In genomic region chr19:13154911-13155471, GRCh38 we compare ENCODE assay signal across 8 cellular contexts. TPM values are rescaled to one million over a fixed set of nuclear protein-coding genes. Genes with fewer than 3 reads are reported as not detected.
DNase-seq lines count a peak whose midpoint lies in the region; ATAC-seq and TF ChIP-seq lines count a peak whose summit lies in the region.

No MANE protein-coding gene starts in this region.

- peak; percentile 14 for TF ChIP-seq CTCF in AG09319 (IDR thresholded peaks at IDR 0.05; ENCODE audit: low read depth, low read length)
- peak; percentile 24; the same call in 1 of the 2 replicates for TF ChIP-seq CTCF in PC-9 (conservative IDR thresholded peaks at IDR 0.05)
- TF ChIP-seq CTCF in type B pancreatic cell (conservative IDR thresholded peaks at IDR 0.05), result peak; percentile 43

- POLR2A ChIA-PET in PC-9 (lab: Charles Lee; ENCODE audit: unreplicated experiment), result interaction anchor here (0.5 to 2.2 kb wide), 4 partner anchors 9 to 673 kb away, joined by 3 to 19 read pairs (median 5); no protein-coding TSS in a partner anchor

- CTCF ChIA-PET in PC-9 (lab: Charles Lee), result interaction anchor here (0.6 kb wide), 1 partner anchor 15 kb away, joined by 4 read pairs; no protein-coding TSS in a partner anchor

- peaks cover 45% of the 10 kb centered on the region for H3F3A ChIP-seq in PC-9 (ENCODE audit: insufficient read depth, low read depth)

- H3K4me1 ChIP-seq in PC-9 (replicated peaks; ENCODE audit: insufficient read depth) (peaks cover 15% of the 10 kb centered on the region), neuronal stem cell (ENCODE audit: control insufficient read depth in 2 of 2, insufficient read depth in 1 of 2, low read depth in 1 of 2, low read length in 2 of 2) (peaks cover 7 to 9% of the 10 kb centered on the region in 2 donors)

- H3K18ac ChIP-seq in neuronal stem cell (ENCODE audit: low read length), result peak overlapping the region; percentile 86

- DNase-seq in AG09319 (ENCODE audit: extremely low read depth, low read depth) (no peak), H4 (ENCODE audit: low spot score) (peak; percentile 65), PC-9 (peak; percentile 89), fibroblast of peridontal ligament (ENCODE audit: extremely low read depth) (peak; percentile 62), neuronal stem cell (ENCODE audit: low spot score) (peak; percentile 67), type B pancreatic cell (ENCODE audit: extremely low spot score, unreplicated experiment) (peak; percentile 87)

- no peaks in the 10 kb centered on the region for H3K27me3 Mint-ChIP-seq in activated T-helper 17 cell treated with anti-CD3 and anti-CD28 coated beads, Interleukin-2, amount 50 U/mL, for 72 hours
- peaks cover 25% of the 10 kb centered on the region for H3K27me3 Mint-ChIP-seq in type B pancreatic cell

- H3K9me3 ChIP-seq in PC-9 (ENCODE audit: insufficient read depth, low read depth), result no peaks in the 10 kb centered on the region
- no peaks in the 10 kb centered on the region for H3K9me3 ChIP-seq in neuronal stem cell (replicated peaks in 1 of 2; ENCODE audit: control insufficient read depth in 2 of 2, insufficient read depth in 1 of 2, low read depth in 1 of 2, low read length in 2 of 2)

- ATAC-seq in activated T-helper 17 cell treated with anti-CD3 and anti-CD28 coated beads, Interleukin-2, amount 50 U/mL, for 72 hours (replicated peaks), result peak; percentile 37
- ATAC-seq in GM18909 (IDR thresholded peaks at IDR 0.05; ENCODE audit: poor library complexity, unreplicated experiment), result no peak

- H3K27ac ChIP-seq in PC-9, result peak overlapping the region; percentile 98
- H3K27ac ChIP-seq in neuronal stem cell (replicated peaks; ENCODE audit: low read length), result peak overlapping the region; percentile 9

- H3K9me2 ChIP-seq in PC-9 (ENCODE audit: insufficient read depth), result no peaks in the 10 kb centered on the region

- H3K4me2 ChIP-seq in PC-9, result peak overlapping the region; percentile 99
- peak overlapping the region; percentile 94 for H3K4me2 ChIP-seq in neuronal stem cell (ENCODE audit: insufficient read depth, low read length, poor library complexity, severe bottlenecking)

- H2BK12ac ChIP-seq in neuronal stem cell (ENCODE audit: low read length), result no peak overlapping the region

- peaks cover 64% of the 10 kb centered on the region for H3K36me3 Mint-ChIP-seq in activated T-helper 17 cell treated with anti-CD3 and anti-CD28 coated beads, Interleukin-2, amount 50 U/mL, for 72 hours (ENCODE audit: low read depth)
- peaks cover 20% of the 10 kb centered on the region for H3K36me3 Mint-ChIP-seq in type B pancreatic cell

- peak overlapping the region; percentile 99 for H3K4me3 Mint-ChIP-seq in activated T-helper 17 cell treated with anti-CD3 and anti-CD28 coated beads, Interleukin-2, amount 50 U/mL, for 72 hours
- H3K4me3 Mint-ChIP-seq in type B pancreatic cell, result peak overlapping the region; percentile 99

- peaks cover 12% of the 10 kb centered on the region for H3K4me1 Mint-ChIP-seq in activated T-helper 17 cell treated with anti-CD3 and anti-CD28 coated beads, Interleukin-2, amount 50 U/mL, for 72 hours
- H3K4me1 Mint-ChIP-seq in type B pancreatic cell (ENCODE audit: unreplicated experiment), result peaks cover 10% of the 10 kb centered on the region

- H2BK120ac ChIP-seq in neuronal stem cell (ENCODE audit: low read depth, low read length), result no peak overlapping the region

- peaks cover 18% of the 10 kb centered on the region for H4K20me1 ChIP-seq in PC-9 (ENCODE audit: insufficient read depth)

- H3K4ac ChIP-seq in neuronal stem cell (ENCODE audit: low read length), result no peak overlapping the region

- no peaks in the 10 kb centered on the region for H3K27me3 ChIP-seq in PC-9 (ENCODE audit: insufficient read depth, low read depth)
- no peaks in the 10 kb centered on the region for H3K27me3 ChIP-seq in neuronal stem cell (ENCODE audit: control insufficient read depth in 3 of 3, insufficient read depth in 3 of 3, low read depth in 1 of 3, low read length in 3 of 3)

- H2AFZ ChIP-seq in PC-9 (no peak overlapping the region), neuronal stem cell (ENCODE audit: low read length) (no peak overlapping the region)

- peak overlapping the region; percentile 99 for H3K27ac Mint-ChIP-seq in activated T-helper 17 cell treated with anti-CD3 and anti-CD28 coated beads, Interleukin-2, amount 50 U/mL, for 72 hours
- H3K27ac Mint-ChIP-seq in type B pancreatic cell, result peak overlapping the region; percentile 98

- no CpG with 5 or more reads among the region's 24 CpGs for whole genome bisulfite sequencing in neuronal stem cell (ENCODE audit: extremely low coverage in 2 of 2, insufficient read length in 2 of 2, insufficient replicate concordance in 1 of 2), 2 donors

- H4K91ac ChIP-seq in neuronal stem cell (ENCODE audit: low read depth, low read length, poor library complexity), result no peak overlapping the region

- no peak overlapping the region for H4K8ac ChIP-seq in neuronal stem cell (ENCODE audit: low read depth, low read length)

- no peak overlapping the region for H2AK5ac ChIP-seq in neuronal stem cell (ENCODE audit: low read depth, low read length)

- no peaks in the 10 kb centered on the region for H3K9me3 Mint-ChIP-seq in activated T-helper 17 cell treated with anti-CD3 and anti-CD28 coated beads, Interleukin-2, amount 50 U/mL, for 72 hours
- H3K9me3 Mint-ChIP-seq in type B pancreatic cell, result no peaks in the 10 kb centered on the region

- H2BK15ac ChIP-seq in neuronal stem cell (ENCODE audit: low read length), result no peak overlapping the region

- H3K79me1 ChIP-seq in neuronal stem cell (ENCODE audit: low read depth, low read length), result peaks cover 13% of the 10 kb centered on the region

- BruUV-seq in PC-9 (replicated peaks; lab: Mats Ljungman, UMichigan), result no TSS peak

- H3K4me3 ChIP-seq in PC-9, result peak overlapping the region; percentile 99
- peak overlapping the region; percentile 94 to 99 for H3K4me3 ChIP-seq in neuronal stem cell (ENCODE audit: low read length in 2 of 2)

- no peak overlapping the region for H2BK5ac ChIP-seq in neuronal stem cell (ENCODE audit: low read length)

- peaks cover 57% of the 10 kb centered on the region for H3K79me2 ChIP-seq in PC-9 (ENCODE audit: low read depth)

- no peak overlapping the region for H3K9ac ChIP-seq in neuronal stem cell (ENCODE audit: low read depth, low read length, poor library complexity)

- H3K36me3 ChIP-seq in PC-9 (ENCODE audit: low read depth) (peaks cover 15% of the 10 kb centered on the region), neuronal stem cell (replicated peaks in 1 of 2; ENCODE audit: control insufficient read depth in 2 of 2, insufficient read depth in 2 of 2, low read length in 2 of 2) (peaks cover 0 to 13% of the 10 kb centered on the region in 2 donors)

- no peak overlapping the region for H3K14ac ChIP-seq in neuronal stem cell (ENCODE audit: low read length)

- intact Hi-C loops in PC-9 (cut with micrococcal nuclease; ENCODE audit: unreplicated experiment), result loop anchor here (1.0 to 5.0 kb wide), 6 partner anchors 8 to 697 kb away; partner anchors contain the start of gene HOOK2

- H3K23ac ChIP-seq in neuronal stem cell (ENCODE audit: low read depth, low read length, poor library complexity), result no peak overlapping the region

RNA-seq across cellular contexts. Expression of gene IER2, which starts 4.8 kb away (rescaled TPM):
- total RNA-seq in H4 (2014; rRNA removed; shearing (Covaris generic)), result 6.4 and 14.6 TPM in 2 replicates
- total RNA-seq in PC-9 (2021), result 72.7 and 95.5 TPM in 2 replicates
- total RNA-seq in activated T-helper 17 cell treated with anti-CD3 and anti-CD28 coated beads, Interleukin-2, amount 50 U/mL, for 72 hours, result 100 to 1,000 TPM in 1 of 2 donors, 10 to 100 TPM in 1; 85.9 to 140 TPM
- 64.6 TPM for polyA plus RNA-seq in neuronal stem cell (2013, experiment 1 of 2)
- polyA plus RNA-seq in neuronal stem cell (2013, experiment 2 of 2), result 64.5 TPM
- 103 and 322 TPM in 2 replicates for total RNA-seq in type B pancreatic cell (ENCODE audit: low replicate concordance)

RNA-seq across cellular contexts. Expression of gene STX10, which starts 4.8 kb away (rescaled TPM):
- 68.5 and 94.4 TPM in 2 replicates for total RNA-seq in H4 (2014; rRNA removed; shearing (Covaris generic))
- 86.2 and 89.6 TPM in 2 replicates for total RNA-seq in PC-9 (2021)
- 10 to 100 TPM; 76.4 to 91.3 TPM for total RNA-seq in activated T-helper 17 cell treated with anti-CD3 and anti-CD28 coated beads, Interleukin-2, amount 50 U/mL, for 72 hours
- polyA plus RNA-seq in neuronal stem cell (2013, experiment 1 of 2), result 35.3 TPM
- polyA plus RNA-seq in neuronal stem cell (2013, experiment 2 of 2), result 33.1 TPM
- 45.2 and 46.8 TPM in 2 replicates for total RNA-seq in type B pancreatic cell (ENCODE audit: low replicate concordance)

RNA-seq across cellular contexts. Expression of gene NACC1, which starts 36.9 kb away (rescaled TPM):
- 46.2 and 55.0 TPM in 2 replicates for total RNA-seq in H4 (2014; rRNA removed; shearing (Covaris generic))
- total RNA-seq in PC-9 (2021) (101 and 133 TPM in 2 replicates), type B pancreatic cell (ENCODE audit: low replicate concordance) (66.8 and 77.9 TPM in 2 replicates)
- 10 to 100 TPM; 70.8 to 80.6 TPM for total RNA-seq in activated T-helper 17 cell treated with anti-CD3 and anti-CD28 coated beads, Interleukin-2, amount 50 U/mL, for 72 hours
- 123 TPM for polyA plus RNA-seq in neuronal stem cell (2013, experiment 1 of 2)
- polyA plus RNA-seq in neuronal stem cell (2013, experiment 2 of 2), result 121 TPM

RNA-seq across cellular contexts. Expression of gene TRMT1, which starts 38.5 kb away (rescaled TPM):
- 22.5 and 35.1 TPM in 2 replicates for total RNA-seq in H4 (2014; rRNA removed; shearing (Covaris generic))
- 44.1 and 51.1 TPM in 2 replicates for total RNA-seq in PC-9 (2021)
- 10 to 100 TPM; 66.4 to 83.2 TPM for total RNA-seq in activated T-helper 17 cell treated with anti-CD3 and anti-CD28 coated beads, Interleukin-2, amount 50 U/mL, for 72 hours
- polyA plus RNA-seq in neuronal stem cell (2013, experiment 1 of 2), result 22.9 TPM
- 24.4 TPM for polyA plus RNA-seq in neuronal stem cell (2013, experiment 2 of 2)
- total RNA-seq in type B pancreatic cell (ENCODE audit: low replicate concordance), result 48.1 and 69.7 TPM in 2 replicates

RNA-seq across cellular contexts. Expression of gene LYL1, which starts 52.3 kb away (rescaled TPM):
- total RNA-seq in H4 (2014; rRNA removed; shearing (Covaris generic)), result not detected in 2 replicates
- total RNA-seq in PC-9 (2021) (0.24 TPM in 1 of 2 replicates, not detected in the other), type B pancreatic cell (ENCODE audit: low replicate concordance) (0.19 TPM in 1 of 2 replicates, not detected in the other)
- 1 to 10 TPM; 1.1 to 1.6 TPM for total RNA-seq in activated T-helper 17 cell treated with anti-CD3 and anti-CD28 coated beads, Interleukin-2, amount 50 U/mL, for 72 hours
- 1.1 TPM for polyA plus RNA-seq in neuronal stem cell (2013, experiment 1 of 2)
- 1.1 TPM for polyA plus RNA-seq in neuronal stem cell (2013, experiment 2 of 2)
